ENCODE assay signal across 13 cellular contexts in the genomic region with DNA sequence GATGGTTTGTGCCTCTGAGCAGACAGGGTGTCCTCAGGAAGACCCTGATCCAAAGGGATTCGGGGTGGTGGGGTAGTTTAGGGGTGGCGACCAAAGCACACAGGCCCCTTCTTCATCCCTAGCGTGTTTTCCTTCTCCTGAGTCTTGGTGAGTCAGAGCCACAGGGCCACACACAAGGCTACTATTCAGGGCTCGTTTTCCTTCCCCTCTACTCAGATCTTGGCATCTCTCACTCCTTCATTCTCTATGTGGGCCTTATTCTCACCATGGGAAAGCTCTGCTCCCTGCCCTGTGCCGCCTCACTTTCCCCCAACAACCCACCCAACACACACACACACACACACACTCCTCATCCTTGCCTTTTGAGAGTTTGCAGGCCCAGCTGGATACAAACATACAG. TPM values are rescaled to one million over a fixed set of nuclear protein-coding genes. Genes with fewer than 3 reads are reported as not detected.
A peak's percentile ranks its signal among the peaks of the same experiment; 100 is the strongest.
DNase-seq lines count a peak whose midpoint lies in the region; ATAC-seq, FAIRE-seq and TF ChIP-seq lines count a peak whose summit lies in the region.
"Had no signal": no experiment of that assay in that cellular context is flagged by ENCODE, and none has a peak within 500 bp of the region (broad histone marks: within the 10 kb centered on the region; RNA-seq: fewer than 3 reads in every experiment).

No MANE protein-coding gene starts in this region.

- H3F3A ChIP-seq in SK-N-SH (replicated peaks; ENCODE audit: insufficient read depth) = peaks cover 24% of the 10 kb centered on the region

- CTCF ChIA-PET in SK-N-SH (lab: Yijun Ruan, JAX) (interaction anchor here (0.6 to 12.9 kb wide), 19 partner anchors 8 to 1497 kb away, joined by 3 to 154 read pairs (median 6); a partner anchor contains a TSS), H1 (lab: Charles Lee; ENCODE audit: partially characterized antibody) (interaction anchor here (0.5 to 7.9 kb wide), 17 partner anchors 9 to 209 kb away, joined by 3 to 80 read pairs (median 4); a partner anchor contains a TSS)

- no peak overlapping the region for H3K14ac ChIP-seq in H1 (ENCODE audit: insufficient read length)

- no peak overlapping the region for H3K56ac ChIP-seq in H1 (replicated peaks; ENCODE audit: insufficient read length, low read depth, low read length)

- H2BK15ac ChIP-seq in H1 (ENCODE audit: low read length) = no peak overlapping the region

- H3K27ac ChIP-seq in SK-N-SH (ENCODE audit: low read depth in 2 of 2, low read length in 1 of 2) = peak overlapping the region in 1 of 2 experiments; percentile 15; a peak in 1 of 4 replicates
- no peak overlapping the region for H3K27ac ChIP-seq in H1 (ENCODE audit: low read depth, low read length)
- H3K27ac ChIP-seq in uterus = peak overlapping the region; percentile 82 to 85
- H3K27ac ChIP-seq in spleen = peak overlapping the region in 1 of 8 donors; percentile 76
- H3K27ac ChIP-seq: SK-N-MC had no signal

- DNase-seq in SK-N-SH (no peak), H1 (ENCODE audit: low read depth in 1 of 2, low spot score in 2 of 2) (no peak), myocyte (ENCODE audit: low read depth) (peak; percentile 22), uterus (no peak), spleen (no peak)
- no peak for DNase-seq in activated CD4-positive, alpha-beta T cell treated with anti-CD3 and anti-CD28 coated beads for 48 hours
- DNase-seq: effector memory CD4-positive, alpha-beta T cell; NCI-H1436; stimulated activated CD4-positive, alpha-beta T cell treated with anti-CD3 and anti-CD28 coated beads, Interleukin-4, amount 100 ng/mL, for 1 hour had no signal

- H2BK120ac ChIP-seq in H1 (replicated peaks; ENCODE audit: low read depth, low read length) = no peak overlapping the region

- intact Hi-C loops in uterus (cut with DNase I; ENCODE audit: low total_unique reads) = loop anchor here (5.0 to 10.0 kb wide), 2 partner anchors 73 to 250 kb away; a partner anchor contains a TSS
- intact Hi-C loops in spleen (cut with DNase I; ENCODE audit: low total_unique reads) = no loop called here

- no peak overlapping the region for H3K18ac ChIP-seq in H1 (ENCODE audit: extremely low read depth, low read length)

- no peak for TF ChIP-seq RAD21 in SK-N-SH (IDR thresholded peaks at IDR 0.05; ENCODE audit: low read length)
- TF ChIP-seq RAD21 in H1 (IDR thresholded peaks at IDR 0.05 in 1 of 2, conservative IDR thresholded peaks at IDR 0.05 in 1 of 2; ENCODE audit: low read depth in 2 of 2, low read length in 2 of 2) = no peak

- H3K79me1 ChIP-seq in H1 (ENCODE audit: low read depth, low read length) = no peaks in the 10 kb centered on the region

- TF ChIP-seq POLR2A in H1 (IDR thresholded peaks at IDR 0.05; ENCODE audit: control extremely low read depth in 1 of 2, low read depth in 2 of 2, low read length in 2 of 2) (no peak), uterus (IDR thresholded peaks at IDR 0.05) (no peak), spleen (IDR thresholded peaks at IDR 0.05) (no peak)

- peak overlapping the region; percentile 71; the same call in 1 of the 2 replicates for H2AK5ac ChIP-seq in H1 (ENCODE audit: low read depth, low read length)

- TF ChIP-seq CTCF in SK-N-SH (IDR thresholded peaks at IDR 0.05) (no peak), H1 (IDR thresholded peaks at IDR 0.05; ENCODE audit: control extremely low read depth in 1 of 3, insufficient read depth in 1 of 3, low read depth in 1 of 3, low read length in 3 of 3) (no peak), uterus (IDR thresholded peaks at IDR 0.05) (no peak), spleen (IDR thresholded peaks at IDR 0.05 in 8 of 11, conservative IDR thresholded peaks at IDR 0.05 in 3 of 11) (no peak)

- H4K5ac ChIP-seq in H1 (ENCODE audit: insufficient read length, low read depth, low read length) = no peak overlapping the region

- H3K9me3 ChIP-seq in SK-N-SH (no peaks in the 10 kb centered on the region), H1 (ENCODE audit: insufficient read depth in 2 of 2, low read depth in 1 of 2, low read length in 1 of 2) (no peaks in the 10 kb centered on the region), uterus (no peaks in the 10 kb centered on the region), spleen (no peaks in the 10 kb centered on the region)

- no peak overlapping the region for H3K4me3 ChIP-seq in SK-N-SH (ENCODE audit: low read depth in 2 of 2, low read length in 1 of 2)
- H3K4me3 ChIP-seq in H1 (ENCODE audit: extremely low read depth in 1 of 4, insufficient read depth in 2 of 4, low read depth in 3 of 4, low read length in 4 of 4) = no peak overlapping the region
- H3K4me3 ChIP-seq in uterus = no peak overlapping the region
- H3K4me3 ChIP-seq in spleen = no peak overlapping the region
- H3K4me3 ChIP-seq: lung had no signal

- TF ChIP-seq EP300 in SK-N-SH (IDR thresholded peaks at IDR 0.05; ENCODE audit: borderline replicate concordance in 1 of 2, low read depth in 1 of 2, low read length in 1 of 2) = no peak
- TF ChIP-seq EP300 in H1 (IDR thresholded peaks at IDR 0.05; ENCODE audit: borderline replicate concordance in 1 of 2, low read depth in 2 of 2, low read length in 2 of 2) = no peak

- H3K4me1 ChIP-seq in SK-N-SH (ENCODE audit: control insufficient read depth in 1 of 2, insufficient read depth in 2 of 2, low read depth in 1 of 2, low read length in 1 of 2) = peaks cover 6 to 9% of the 10 kb centered on the region in 2 experiments; a peak in 2 of 4 replicates
- H3K4me1 ChIP-seq in H1 (replicated peaks in 1 of 4; ENCODE audit: control insufficient read depth in 3 of 4, insufficient read depth in 4 of 4, low read length in 3 of 4) = peaks cover 1 to 9% (median 5%) of the 10 kb centered on the region in 4 experiments; a peak in 5 of 7 replicates
- H3K4me1 ChIP-seq in uterus = no peaks in the 10 kb centered on the region
- peaks cover 10 to 39% (median 23%) of the 10 kb centered on the region in 6 donors for H3K4me1 ChIP-seq in spleen

- peaks cover 0 to 3% of the 10 kb centered on the region in 2 experiments for H3K36me3 ChIP-seq in SK-N-SH (replicated peaks in 1 of 2; ENCODE audit: control insufficient read depth in 1 of 2, insufficient read depth in 2 of 2, low read length in 1 of 2)
- H3K36me3 ChIP-seq in H1 (ENCODE audit: control insufficient read depth in 2 of 4, insufficient read depth in 4 of 4, low read length in 3 of 4) = no peaks in the 10 kb centered on the region
- no peaks in the 10 kb centered on the region for H3K36me3 ChIP-seq in uterus
- no peaks in the 10 kb centered on the region for H3K36me3 ChIP-seq in spleen

- POLR2A ChIA-PET in SK-N-SH (lab: Yijun Ruan, JAX) = no interaction called here
- POLR2A ChIA-PET in H1 (lab: Charles Lee; ENCODE audit: partially characterized antibody) = interaction anchor here (0.9 to 3.4 kb wide), 8 partner anchors 9 to 243 kb away, joined by 3 to 12 read pairs (median 4); a partner anchor contains a TSS

- H2BK5ac ChIP-seq in H1 (ENCODE audit: low read depth, low read length) = no peak overlapping the region

- no peak overlapping the region for H3K4me2 ChIP-seq in SK-N-SH
- peak overlapping the region in 1 of 2 experiments; percentile 11; a peak in 1 of 4 replicates for H3K4me2 ChIP-seq in H1 (ENCODE audit: insufficient read depth in 1 of 2, low read depth in 2 of 2, low read length in 2 of 2)

- peak; percentile 15; the same call in 2 of the 3 replicates for ATAC-seq in SK-N-SH treated with all-trans-retinoic acid at 6 μM for 48 hours
- ATAC-seq in HG02885 (IDR thresholded peaks at IDR 0.05; ENCODE audit: poor library complexity, unreplicated experiment) = no peak

- H3K27me3 ChIP-seq in SK-N-SH (ENCODE audit: insufficient read depth) = no peaks in the 10 kb centered on the region
- H3K27me3 ChIP-seq in H1 (replicated peaks in 1 of 4; ENCODE audit: control insufficient read depth in 3 of 4, extremely low read depth in 1 of 4, insufficient read depth in 3 of 4, low read length in 3 of 4) = peaks cover 0 to 12% (median 3%) of the 10 kb centered on the region in 4 experiments; a peak in 4 of 7 replicates
- H3K27me3 ChIP-seq in uterus = no peaks in the 10 kb centered on the region
- H3K27me3 ChIP-seq in spleen (replicated peaks in 1 of 7) = peaks cover 0 to 8% (median 0%) of the 10 kb centered on the region in 7 donors

- H2AFZ ChIP-seq in SK-N-SH (ENCODE audit: low read depth) = no peak overlapping the region
- no peak overlapping the region for H2AFZ ChIP-seq in H1 (ENCODE audit: low read length)

- no peak overlapping the region for H2BK20ac ChIP-seq in H1 (ENCODE audit: low read length)

- no peaks in the 10 kb centered on the region for H3K9me2 ChIP-seq in SK-N-SH

- no peak for FAIRE-seq in H1 (lab: Jason Lieb, UNC)

- 75% methylated on average over 5 of the region's 5 CpGs for WGBS in SK-N-SH (ENCODE audit: low lambda C conversion rate)
- 74% methylated on average over 5 of the region's 5 CpGs; no CpG with 5 or more reads in 1 of the 2 experiments for WGBS in H1 (ENCODE audit: extremely low coverage in 1 of 2, insufficient coverage in 1 of 2, insufficient read length in 1 of 2, insufficient replicate concordance in 2 of 2, low coverage in 1 of 2, low lambda C conversion rate in 2 of 2, missing lambda C conversion rate in 1 of 2), 2 experiments
- whole genome bisulfite sequencing in spleen, 5 donors = 71 to 91% (median 77%) methylated on average over 5 of the region's 5 CpGs

- H4K91ac ChIP-seq in H1 (replicated peaks; ENCODE audit: insufficient read length, low read length) = no peak overlapping the region

- H2BK12ac ChIP-seq in H1 (ENCODE audit: low read depth, low read length) = no peak overlapping the region

- H4K8ac ChIP-seq in H1 (ENCODE audit: extremely low read depth, insufficient read depth, low read length) = no peak overlapping the region

- H3K23ac ChIP-seq in H1 (ENCODE audit: insufficient read length) = no peak overlapping the region

- H4K20me1 ChIP-seq in SK-N-SH (ENCODE audit: insufficient read depth) = no peaks in the 10 kb centered on the region; the same call in 1 of the 2 replicates
- peaks cover 0 to 3% of the 10 kb centered on the region in 2 experiments for H4K20me1 ChIP-seq in H1 (replicated peaks in 1 of 2; ENCODE audit: control insufficient read depth in 1 of 2, insufficient read depth in 2 of 2, low read length in 2 of 2)

- no peak overlapping the region for H3K9ac ChIP-seq in SK-N-SH
- H3K9ac ChIP-seq in H1 (replicated peaks in 1 of 4; ENCODE audit: extremely low read depth in 1 of 4, low read depth in 3 of 4, low read length in 3 of 4) = no peak overlapping the region

- H3K4ac ChIP-seq in H1 (replicated peaks; ENCODE audit: insufficient read length, low read depth, low read length) = no peak overlapping the region

- H3K23me2 ChIP-seq in H1 (ENCODE audit: low read depth, low read length) = no peaks in the 10 kb centered on the region

- no peaks in the 10 kb centered on the region for H3K79me2 ChIP-seq in SK-N-SH (ENCODE audit: insufficient read depth)
- no peaks in the 10 kb centered on the region for H3K79me2 ChIP-seq in H1 (ENCODE audit: control insufficient read depth in 1 of 2, insufficient read depth in 2 of 2, low read length in 2 of 2)

RNA-seq across cellular contexts. Expression of a gene that starts 43.6 kb away (rescaled TPM):
- 3.4 and 4.3 TPM in 2 replicates for polyA plus RNA-seq in SK-N-SH (2012; rRNA removed)
- 2.4 and 2.9 TPM in 2 replicates for polyA plus RNA-seq in SK-N-SH (2012; cell fraction: cytosol; rRNA removed)
- 6.6 and 7.5 TPM in 2 replicates for polyA plus RNA-seq in SK-N-SH (2012; cell fraction: nucleus; rRNA removed)
- 0.90 and 2.0 TPM in 2 replicates for total RNA-seq in H1 (2021; fragmentation: NEBNext Ultra II Directional; extraction: Animal tissue kit (Norgen Biotek cat#: 25700))
- 0.33 and 0.60 TPM in 2 replicates for polyA plus RNA-seq in H1 (2011; rRNA removed)
- 0.56 TPM for polyA plus RNA-seq in H1 (2011; cell fraction: cytosol; rRNA removed)
- 1.9 TPM for polyA plus RNA-seq in H1 (2011; cell fraction: nucleus; rRNA removed)
- 0.52 to 1.2 TPM (median 0.84 TPM) in 4 replicates for polyA plus RNA-seq in H1 (2012, experiment 1 of 2)
- 0.05 TPM for polyA plus RNA-seq in H1 (2012, experiment 2 of 2)
- polyA plus RNA-seq in H1 (2013, experiment 1 of 2) = 0.30 TPM
- polyA plus RNA-seq in H1 (2013, experiment 2 of 2) = 0.28 TPM
- 0.59 and 0.95 TPM in 2 replicates for polyA minus RNA-seq in H1 (2011; rRNA and poly(A)+ RNA removed)
- polyA minus RNA-seq in H1 (2011; cell fraction: cytosol; rRNA and poly(A)+ RNA removed) = 0.59 TPM
- polyA minus RNA-seq in H1 (2011; cell fraction: nucleus; rRNA and poly(A)+ RNA removed) = 1.1 TPM
- 0.31 and 0.67 TPM in 2 replicates for total RNA-seq in myocyte
- 0.61 TPM for polyA plus RNA-seq in myocyte (2012)
- total RNA-seq in uterus = 10 to 100 TPM in 2 of 4 donors, 1 to 10 TPM in 1, under 1 TPM in 1; 0.59 to 45.3 (median 9.1) TPM
- total RNA-seq in spleen = 1 to 10 TPM in 6 of 7 donors, under 1 TPM in 1; 0.97 to 5.8 (median 1.9) TPM
- polyA plus RNA-seq in spleen = under 1 TPM; 0.36 to 0.52 (median 0.48) TPM
